ENCODE assay signal across 1 cellular context in genomic region chr15:60372756-60373155, GRCh38.
TF ChIP-seq lines count a peak whose summit lies in the region.

No MANE protein-coding gene starts in this region.

TF ChIP-seq in HCT116, 20 proteins besides CTCF, POLR2A, EP300 and RAD21 (continued from another document):
- TF ChIP-seq REST (IDR thresholded peaks at IDR 0.05; ENCODE audit: low read depth) (no peak), CBX3 (IDR thresholded peaks at IDR 0.05; ENCODE audit: low read depth) (no peak), FOSL1 (IDR thresholded peaks at IDR 0.05; ENCODE audit: low read depth) (no peak), EGR1 (IDR thresholded peaks at IDR 0.05; ENCODE audit: low read depth) (no peak), YY1 (IDR thresholded peaks at IDR 0.05; ENCODE audit: extremely low read depth, insufficient replicate concordance, low read depth, low read length) (no peak), ZFX (IDR thresholded peaks at IDR 0.05) (no peak), EZH2 (IDR thresholded peaks at IDR 0.05) (no peak), ELF1 (IDR thresholded peaks at IDR 0.05; ENCODE audit: borderline replicate concordance, low read depth) (no peak), EZH2phosphoT487 (IDR thresholded peaks at IDR 0.05; ENCODE audit: borderline replicate concordance) (no peak), POLR2AphosphoS5 (IDR thresholded peaks at IDR 0.05; ENCODE audit: low read depth, low read length) (no peak)
- TF ChIP-seq, protein P1, sequence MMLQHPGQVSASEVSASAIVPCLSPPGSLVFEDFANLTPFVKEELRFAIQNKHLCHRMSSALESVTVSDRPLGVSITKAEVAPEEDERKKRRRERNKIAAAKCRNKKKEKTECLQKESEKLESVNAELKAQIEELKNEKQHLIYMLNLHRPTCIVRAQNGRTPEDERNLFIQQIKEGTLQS (IDR thresholded peaks at IDR 0.05) = no peak
- TF ChIP-seq, protein P2, sequence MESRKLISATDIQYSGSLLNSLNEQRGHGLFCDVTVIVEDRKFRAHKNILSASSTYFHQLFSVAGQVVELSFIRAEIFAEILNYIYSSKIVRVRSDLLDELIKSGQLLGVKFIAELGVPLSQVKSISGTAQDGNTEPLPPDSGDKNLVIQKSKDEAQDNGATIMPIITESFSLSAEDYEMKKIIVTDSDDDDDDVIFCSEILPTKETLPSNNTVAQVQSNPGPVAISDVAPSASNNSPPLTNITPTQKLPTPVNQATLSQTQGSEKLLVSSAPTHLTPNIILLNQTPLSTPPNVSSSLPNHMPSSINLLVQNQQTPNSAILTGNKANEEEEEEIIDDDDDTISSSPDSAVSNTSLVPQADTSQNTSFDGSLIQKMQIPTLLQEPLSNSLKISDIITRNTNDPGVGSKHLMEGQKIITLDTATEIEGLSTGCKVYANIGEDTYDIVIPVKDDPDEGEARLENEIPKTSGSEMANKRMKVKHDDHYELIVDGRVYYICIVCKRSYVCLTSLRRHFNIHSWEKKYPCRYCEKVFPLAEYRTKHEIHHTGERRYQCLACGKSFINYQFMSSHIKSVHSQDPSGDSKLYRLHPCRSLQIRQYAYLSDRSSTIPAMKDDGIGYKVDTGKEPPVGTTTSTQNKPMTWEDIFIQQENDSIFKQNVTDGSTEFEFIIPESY (IDR thresholded peaks at IDR 0.05; ENCODE audit: extremely low read depth, insufficient replicate concordance, low read length) = no peak
TF ChIP-seq in HCT116: peak in this region for 0.
